In the genomic region with DNA sequence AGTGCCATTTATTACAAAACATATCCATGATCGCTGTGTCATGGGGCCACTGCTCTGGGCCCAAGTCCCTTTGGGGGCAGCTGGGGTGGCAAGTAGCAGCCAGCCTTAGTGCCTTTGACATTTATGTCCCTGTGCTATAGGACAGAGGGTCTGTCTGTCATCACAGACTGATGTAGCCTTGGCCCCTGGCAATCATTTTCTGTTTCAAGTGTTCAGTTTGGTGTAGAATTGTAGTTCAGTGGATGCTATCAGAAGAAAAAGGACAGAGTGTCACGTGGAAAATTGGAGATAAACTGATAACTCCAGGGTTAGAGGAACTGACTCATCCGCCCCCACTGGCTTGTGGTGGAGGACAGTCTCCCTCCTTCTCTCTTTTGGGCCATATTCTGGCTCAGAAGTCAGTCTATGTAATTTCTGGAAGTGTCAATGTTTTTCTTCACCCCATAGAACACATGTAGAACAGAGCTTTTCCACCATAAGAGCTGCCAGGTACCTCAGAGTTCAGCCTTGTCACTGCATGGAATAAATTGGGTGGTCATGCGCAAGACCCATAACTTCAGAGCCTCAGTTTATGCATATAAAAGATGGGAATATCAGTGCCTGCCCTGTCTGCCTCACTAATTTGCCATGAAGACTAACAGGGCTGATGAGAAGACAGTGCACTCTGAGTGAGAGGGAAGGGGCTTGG, we compare ENCODE assay signal across 13 cellular contexts. TPM values are rescaled to one million over a fixed set of nuclear protein-coding genes. Genes with fewer than 3 reads are reported as not detected.
A peak's percentile ranks its signal among the peaks of the same experiment; 100 is the strongest.
DNase-seq lines count a peak whose midpoint lies in the region; ATAC-seq and TF ChIP-seq lines count a peak whose summit lies in the region.
"Had no signal": no experiment of that assay in that cellular context is flagged by ENCODE, and none has a peak within 500 bp of the region (broad histone marks: within the 10 kb centered on the region; RNA-seq: fewer than 3 reads in every experiment).

No MANE protein-coding gene starts in this region.

- ATAC-seq in T-cell (replicated peaks in 1 of 4) (no peak), foreskin keratinocyte (no peak)

- TF ChIP-seq CTCF in adrenal gland (IDR thresholded peaks at IDR 0.05): no peak
- no peak for TF ChIP-seq CTCF in foreskin keratinocyte (conservative IDR thresholded peaks at IDR 0.05)

- H3K27me3 ChIP-seq in adrenal gland (no peaks in the 10 kb centered on the region), foreskin keratinocyte (peaks cover 6% of the 10 kb centered on the region)

- no peak overlapping the region for H3K4me3 Mint-ChIP-seq in T-cell

- no peaks in the 10 kb centered on the region for H3K36me3 Mint-ChIP-seq in T-cell

- peak overlapping the region; percentile 50 to 88 (median 72) for H3K27ac ChIP-seq in adrenal gland
- no peak overlapping the region for H3K27ac ChIP-seq in foreskin keratinocyte
- H3K27ac ChIP-seq: skin epidermis had no signal

- 36 to 51% (median 40%) methylated on average over 4 of the region's 4 CpGs for WGBS in adrenal gland, 4 donors

- no peak for TF ChIP-seq POLR2A in adrenal gland (IDR thresholded peaks at IDR 0.05)

- DNase-seq in activated naive CD4-positive, alpha-beta T cell treated with Interleukin-2 at 50 U/mL for 16 hours: peak; percentile 11
- DNase-seq in activated naive CD4-positive, alpha-beta T cell (lab: John Stamatoyannopoulos, UW): no peak
- DNase-seq in MV-4-11 (lab: John Stamatoyannopoulos, UW): peak; percentile 68
- DNase-seq in adrenal gland: peak; percentile 70 to 88 (median 87)
- peak; percentile 13 to 23 for DNase-seq in stimulated activated CD8-positive, alpha-beta memory T cell treated with anti-CD3 and anti-CD28 coated beads, Interleukin-2, amount 100 ng/mL, for 48 hours (ENCODE audit: low read depth in 2 of 2)
- DNase-seq in T-cell: no peak
- no peak for DNase-seq in dedifferentiated amniotic fluid mesenchymal stem cell (ENCODE audit: extremely low spot score)
- no peak for DNase-seq in foreskin keratinocyte
- DNase-seq: glutamatergic neuron, HCEC 1CT, NCI-H2081 treated with DMSO at 0.1 percent for 48 hours, NCI-H774 had no signal

- peaks cover 0 to 9% (median 3%) of the 10 kb centered on the region in 3 donors for H3K9me3 Mint-ChIP-seq in T-cell

- H3K27ac Mint-ChIP-seq in T-cell: no peak overlapping the region

- no peak overlapping the region for H3K4me3 ChIP-seq in adrenal gland
- H3K4me3 ChIP-seq: skin epidermis had no signal

- no peaks in the 10 kb centered on the region for H3K36me3 ChIP-seq in adrenal gland (replicated peaks in 1 of 2)

- POLR2A ChIA-PET in T-cell (lab: Charles Lee): no interaction called here

- H3K4me1 ChIP-seq in adrenal gland (replicated peaks in 1 of 2) (peaks cover 10 to 20% of the 10 kb centered on the region in 2 donors), foreskin keratinocyte (no peaks in the 10 kb centered on the region)

- no peaks in the 10 kb centered on the region for H3K9me3 ChIP-seq in adrenal gland (replicated peaks in 1 of 3)

- CTCF ChIA-PET in T-cell (lab: Charles Lee): interaction anchor here in 1 of 2 donors (0.5 kb wide), 1 partner anchor 773 kb away, joined by 5 read pairs; no protein-coding TSS in a partner anchor

- intact Hi-C loops in adrenal gland (cut with DNase I): no loop called here

- H3K4me1 Mint-ChIP-seq in T-cell: peaks cover 7 to 9% (median 8%) of the 10 kb centered on the region in 3 donors

- H3K27me3 Mint-ChIP-seq in T-cell: peaks cover 5 to 6% of the 10 kb centered on the region in 2 donors

RNA-seq across cellular contexts. Expression of gene MRPS22, which starts 4.5 kb away (rescaled TPM):
- total RNA-seq in adrenal gland: 100 to 1,000 TPM in 3 of 8 donors, 10 to 100 TPM in 5; 80.9 to 129 (median 95.5) TPM
- 100 to 1,000 TPM in 1 of 3 donors, 10 to 100 TPM in 2; 50.7 to 186 (median 72.5) TPM for polyA plus RNA-seq in adrenal gland
- total RNA-seq in T-cell: 10 to 100 TPM; 32.4 to 36.9 (median 33.9) TPM
- 65.4 and 65.7 TPM in 2 replicates for total RNA-seq in foreskin keratinocyte
- 59.8 and 61.1 TPM in 2 replicates for polyA plus RNA-seq in foreskin keratinocyte

RNA-seq across cellular contexts. Expression of gene COPB2, which starts 50.1 kb away (rescaled TPM):
- total RNA-seq in adrenal gland: 100 to 1,000 TPM in 6 of 8 donors, 10 to 100 TPM in 2; 80.8 to 192 (median 126) TPM
- 100 to 1,000 TPM in 1 of 3 donors, 10 to 100 TPM in 2; 28.1 to 190 (median 29.4) TPM for polyA plus RNA-seq in adrenal gland
- 10 to 100 TPM; 25.6 to 76.6 (median 68.2) TPM for total RNA-seq in T-cell
- 139 and 148 TPM in 2 replicates for total RNA-seq in foreskin keratinocyte
- 62.7 and 63.9 TPM in 2 replicates for polyA plus RNA-seq in foreskin keratinocyte

Comparison
In these comparisons a context has a peak if more than half of its experiments do, and no peak if none do; other contexts are left out.
1. DNase-seq: peak in activated naive CD4-positive, alpha-beta T cell treated with Interleukin-2 at 50 U/mL for 16 hours (single experiment), MV-4-11 (single experiment), adrenal gland (7 of 7) and stimulated activated CD8-positive, alpha-beta memory T cell treated with anti-CD3 and anti-CD28 coated beads, Interleukin-2, amount 100 ng/mL, for 48 hours (2 of 2); none in activated naive CD4-positive, alpha-beta T cell (0 of 4), T-cell (0 of 34), dedifferentiated amniotic fluid mesenchymal stem cell (single experiment) and foreskin keratinocyte (0 of 2).